ENCODE assay signal across 15 cellular contexts in the genomic region with DNA sequence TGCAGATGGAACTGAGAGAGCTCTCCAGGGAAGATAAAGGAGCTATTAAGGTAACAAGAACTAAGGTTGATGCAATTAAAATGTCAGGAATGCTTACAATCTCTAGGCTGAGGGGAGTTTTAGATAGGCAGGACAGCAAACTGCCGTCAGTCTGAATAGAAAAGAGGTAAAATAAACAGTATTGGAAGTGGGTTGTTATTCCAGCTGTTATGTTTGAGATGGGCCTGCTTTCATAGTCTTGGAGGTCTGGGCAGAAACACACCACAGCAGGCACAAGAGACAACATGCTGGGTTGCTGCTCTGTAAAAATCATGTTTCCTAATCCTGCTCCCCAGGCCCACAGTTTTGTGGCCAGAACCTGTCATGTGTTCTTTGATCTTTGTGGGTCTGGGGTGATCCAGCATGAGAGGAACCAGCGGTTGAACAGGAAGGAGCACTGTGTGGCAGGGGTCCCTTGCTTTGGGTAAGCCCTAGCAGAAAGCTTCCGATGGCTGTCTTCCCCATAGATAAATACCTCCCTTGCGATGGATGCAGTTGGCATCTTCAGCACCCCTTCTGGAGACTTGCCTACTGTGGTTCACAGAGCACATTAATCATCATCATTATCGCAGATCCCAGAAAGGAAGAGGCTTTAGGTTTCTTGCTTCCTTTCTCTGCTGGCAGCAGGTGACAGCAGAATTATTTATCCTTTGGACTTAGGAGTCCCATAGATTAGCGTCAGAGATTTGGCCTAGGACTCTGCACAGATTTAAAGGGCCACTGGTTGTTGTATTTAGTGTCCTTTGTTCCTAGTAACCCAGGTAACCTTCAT.
DNase-seq lines count a peak whose midpoint lies in the region; ATAC-seq and TF ChIP-seq lines count a peak whose summit lies in the region.
"Had no signal": no experiment of that assay in that cellular context is flagged by ENCODE, and none has a peak within 500 bp of the region (broad histone marks: within the 10 kb centered on the region; RNA-seq: fewer than 3 reads in every experiment).

No MANE protein-coding gene starts in this region.

- H3K27me3 ChIP-seq in fibroblast of lung (ENCODE audit: control insufficient read depth, insufficient read depth, low read length) (no peaks in the 10 kb centered on the region), stomach (no peaks in the 10 kb centered on the region)
- H3K27me3 ChIP-seq: colonic mucosa, spleen had no signal

- no peak overlapping the region for H3K9ac ChIP-seq in fibroblast of lung (ENCODE audit: insufficient read depth, low read length)

- no peak for TF ChIP-seq EP300 in stomach (IDR thresholded peaks at IDR 0.05)

- no peak for TF ChIP-seq CTCF in fibroblast of lung (conservative IDR thresholded peaks at IDR 0.05 in 1 of 2, IDR thresholded peaks at IDR 0.05 in 1 of 2; ENCODE audit: low read depth in 1 of 2, low read length in 2 of 2)
- no peak for TF ChIP-seq CTCF in stomach (IDR thresholded peaks at IDR 0.05)
- TF ChIP-seq CTCF in nephron progenitor cell (IDR thresholded peaks at IDR 0.05): no peak

- H3K36me3 Mint-ChIP-seq in activated naive CD8-positive, alpha-beta T cell treated with anti-CD3 and anti-CD28 coated beads, Interleukin-2, amount 10 ng/mL, durations not matched to agents 7 days and 5 days: peaks cover 5% of the 10 kb centered on the region
- H3K36me3 Mint-ChIP-seq in activated naive CD8-positive, alpha-beta T cell treated with anti-CD3 and anti-CD28 coated beads, Interleukin-2, amount 50 U/mL, for 24 hours (ENCODE audit: low read depth): no peaks in the 10 kb centered on the region
- H3K36me3 Mint-ChIP-seq in nephron progenitor cell (ENCODE audit: low read depth): no peaks in the 10 kb centered on the region

- H3K36me3 ChIP-seq in fibroblast of lung (ENCODE audit: control insufficient read depth, insufficient read depth, low read length) (no peaks in the 10 kb centered on the region), stomach (no peaks in the 10 kb centered on the region)
- H3K36me3 ChIP-seq: colonic mucosa, spleen had no signal

- intact Hi-C loops in stomach (cut with DNase I; ENCODE audit: low total_unique reads): no loop called here

- H3K27ac ChIP-seq in fibroblast of lung (ENCODE audit: insufficient read depth, low read length) (no peak overlapping the region), stomach (no peak overlapping the region)
- H3K27ac ChIP-seq: colonic mucosa, spleen had no signal

- ATAC-seq in activated naive CD8-positive, alpha-beta T cell treated with anti-CD3 and anti-CD28 coated beads, Interleukin-2, amount 10 ng/mL, durations not matched to agents 7 days and 5 days (ENCODE audit: low read depth): peak; percentile 50
- ATAC-seq in activated naive CD8-positive, alpha-beta T cell treated with anti-CD3 and anti-CD28 coated beads, Interleukin-2, amount 50 U/mL, for 24 hours: no peak
- no peak for ATAC-seq in HG02885 (IDR thresholded peaks at IDR 0.05; ENCODE audit: poor library complexity, unreplicated experiment)

- no peaks in the 10 kb centered on the region for H4K20me1 ChIP-seq in fibroblast of lung (ENCODE audit: control insufficient read depth, extremely low read depth, insufficient read depth, low read length)

- no peak overlapping the region for H3K27ac Mint-ChIP-seq in activated naive CD8-positive, alpha-beta T cell treated with anti-CD3 and anti-CD28 coated beads, Interleukin-2, amount 10 ng/mL, durations not matched to agents 7 days and 5 days
- no peak overlapping the region for H3K27ac Mint-ChIP-seq in activated naive CD8-positive, alpha-beta T cell treated with anti-CD3 and anti-CD28 coated beads, Interleukin-2, amount 50 U/mL, for 24 hours
- no peak overlapping the region for H3K27ac Mint-ChIP-seq in nephron progenitor cell
- H3K27ac Mint-ChIP-seq: activated CD4-positive, alpha-beta T cell treated with anti-CD3 and anti-CD28 coated beads, Interleukin-2, amount 10 ng/mL, durations not matched to agents 24 days and 14 days had no signal

- no peaks in the 10 kb centered on the region for H3K79me2 ChIP-seq in fibroblast of lung (ENCODE audit: control insufficient read depth, insufficient read depth, low read length)

- no peak overlapping the region for H2AFZ ChIP-seq in fibroblast of lung (ENCODE audit: low read length)

- DNase-seq in activated naive CD8-positive, alpha-beta T cell treated with anti-CD3 and anti-CD28 coated beads, Interleukin-2, amount 10 ng/mL, durations not matched to agents 7 days and 5 days: no peak
- no peak for DNase-seq in activated naive CD8-positive, alpha-beta T cell treated with anti-CD3 and anti-CD28 coated beads, Interleukin-2, amount 50 U/mL, for 24 hours
- DNase-seq in RPMI7951 (ENCODE audit: low read depth): peak; percentile 24
- DNase-seq in fibroblast of lung (ENCODE audit: low read depth in 2 of 2): peak; percentile 15 to 59
- peak; percentile 55 for DNase-seq in superior temporal gyrus (ENCODE audit: extremely low spot score)
- no peak for DNase-seq in stomach
- DNase-seq in nephron progenitor cell: no peak
- DNase-seq: activated CD4-positive, alpha-beta T cell treated with anti-CD3 and anti-CD28 coated beads, Interleukin-2, amount 10 ng/mL, durations not matched to agents 24 days and 14 days; colonic mucosa; foreskin melanocyte; left cardiac atrium; NCI-H524 treated with DMSO at 0.1 percent for 48 hours; spleen had no signal

- WGBS in stomach, 5 donors: 38 to 47% (median 45%) methylated on average over 6 of the region's 6 CpGs

- peaks cover 2% of the 10 kb centered on the region for H3K9me3 Mint-ChIP-seq in activated naive CD8-positive, alpha-beta T cell treated with anti-CD3 and anti-CD28 coated beads, Interleukin-2, amount 10 ng/mL, durations not matched to agents 7 days and 5 days
- no peaks in the 10 kb centered on the region for H3K9me3 Mint-ChIP-seq in activated naive CD8-positive, alpha-beta T cell treated with anti-CD3 and anti-CD28 coated beads, Interleukin-2, amount 50 U/mL, for 24 hours
- no peaks in the 10 kb centered on the region for H3K9me3 Mint-ChIP-seq in nephron progenitor cell
- H3K9me3 Mint-ChIP-seq: activated CD4-positive, alpha-beta T cell treated with anti-CD3 and anti-CD28 coated beads, Interleukin-2, amount 10 ng/mL, durations not matched to agents 24 days and 14 days; neural crest cell had no signal

- H3K4me3 Mint-ChIP-seq in activated naive CD8-positive, alpha-beta T cell treated with anti-CD3 and anti-CD28 coated beads, Interleukin-2, amount 10 ng/mL, durations not matched to agents 7 days and 5 days: no peak overlapping the region
- H3K4me3 Mint-ChIP-seq in activated naive CD8-positive, alpha-beta T cell treated with anti-CD3 and anti-CD28 coated beads, Interleukin-2, amount 50 U/mL, for 24 hours: no peak overlapping the region
- no peak overlapping the region for H3K4me3 Mint-ChIP-seq in nephron progenitor cell
- H3K4me3 Mint-ChIP-seq: activated CD4-positive, alpha-beta T cell treated with anti-CD3 and anti-CD28 coated beads, Interleukin-2, amount 10 ng/mL, durations not matched to agents 24 days and 14 days; neural crest cell had no signal

- TF ChIP-seq POLR2A in stomach (IDR thresholded peaks at IDR 0.05): no peak

- H3K27me3 Mint-ChIP-seq in activated naive CD8-positive, alpha-beta T cell treated with anti-CD3 and anti-CD28 coated beads, Interleukin-2, amount 10 ng/mL, durations not matched to agents 7 days and 5 days: no peaks in the 10 kb centered on the region
- no peaks in the 10 kb centered on the region for H3K27me3 Mint-ChIP-seq in activated naive CD8-positive, alpha-beta T cell treated with anti-CD3 and anti-CD28 coated beads, Interleukin-2, amount 50 U/mL, for 24 hours
- H3K27me3 Mint-ChIP-seq in nephron progenitor cell (ENCODE audit: low read depth, poor library complexity): no peaks in the 10 kb centered on the region
- H3K27me3 Mint-ChIP-seq: activated CD4-positive, alpha-beta T cell treated with anti-CD3 and anti-CD28 coated beads, Interleukin-2, amount 10 ng/mL, durations not matched to agents 24 days and 14 days had no signal

- H3K4me1 ChIP-seq in fibroblast of lung (ENCODE audit: control insufficient read depth, extremely low read depth, insufficient read depth, low read length): peaks cover 9% of the 10 kb centered on the region
- no peaks in the 10 kb centered on the region for H3K4me1 ChIP-seq in stomach
- H3K4me1 ChIP-seq: colonic mucosa, spleen had no signal

- no peaks in the 10 kb centered on the region for H3K9me3 ChIP-seq in fibroblast of lung (ENCODE audit: control insufficient read depth, insufficient read depth, low read depth, low read length)
- no peaks in the 10 kb centered on the region for H3K9me3 ChIP-seq in stomach
- H3K9me3 ChIP-seq: colonic mucosa, spleen had no signal

- H3K4me3 ChIP-seq in fibroblast of lung (replicated peaks in 1 of 4; ENCODE audit: control extremely low read depth in 1 of 4, insufficient read depth in 1 of 4, low read depth in 3 of 4, low read length in 4 of 4) (no peak overlapping the region), stomach (no peak overlapping the region)
- H3K4me3 ChIP-seq: colonic mucosa, spleen had no signal

- H3K4me1 Mint-ChIP-seq in activated naive CD8-positive, alpha-beta T cell treated with anti-CD3 and anti-CD28 coated beads, Interleukin-2, amount 10 ng/mL, durations not matched to agents 7 days and 5 days: peaks cover 9% of the 10 kb centered on the region
- H3K4me1 Mint-ChIP-seq in activated naive CD8-positive, alpha-beta T cell treated with anti-CD3 and anti-CD28 coated beads, Interleukin-2, amount 50 U/mL, for 24 hours: peaks cover 12% of the 10 kb centered on the region
- peaks cover 27% of the 10 kb centered on the region for H3K4me1 Mint-ChIP-seq in nephron progenitor cell
- H3K4me1 Mint-ChIP-seq: activated CD4-positive, alpha-beta T cell treated with anti-CD3 and anti-CD28 coated beads, Interleukin-2, amount 10 ng/mL, durations not matched to agents 24 days and 14 days; neural crest cell had no signal

- no peak overlapping the region for H3K4me2 ChIP-seq in fibroblast of lung (ENCODE audit: extremely low read depth, insufficient read depth, low read length)

- POLR2A ChIA-PET in activated naive CD8-positive, alpha-beta T cell treated with anti-CD3 and anti-CD28 coated beads, Interleukin-2, amount 10 ng/mL, durations not matched to agents 7 days and 5 days (lab: Charles Lee): no interaction called here

Comparison
In these comparisons a context has a peak if more than half of its experiments do, and no peak if none do; other contexts are left out.
1. DNase-seq: peak in RPMI7951 (single experiment), fibroblast of lung (2 of 2) and superior temporal gyrus (single experiment); none in activated naive CD8-positive, alpha-beta T cell treated with anti-CD3 and anti-CD28 coated beads, Interleukin-2, amount 10 ng/mL, durations not matched to agents 7 days and 5 days (single experiment), activated naive CD8-positive, alpha-beta T cell treated with anti-CD3 and anti-CD28 coated beads, Interleukin-2, amount 50 U/mL, for 24 hours (single experiment), stomach (single experiment) and nephron progenitor cell (single experiment).